Comparison of ENCODE assay signal across 8 cellular contexts in the genomic region with DNA sequence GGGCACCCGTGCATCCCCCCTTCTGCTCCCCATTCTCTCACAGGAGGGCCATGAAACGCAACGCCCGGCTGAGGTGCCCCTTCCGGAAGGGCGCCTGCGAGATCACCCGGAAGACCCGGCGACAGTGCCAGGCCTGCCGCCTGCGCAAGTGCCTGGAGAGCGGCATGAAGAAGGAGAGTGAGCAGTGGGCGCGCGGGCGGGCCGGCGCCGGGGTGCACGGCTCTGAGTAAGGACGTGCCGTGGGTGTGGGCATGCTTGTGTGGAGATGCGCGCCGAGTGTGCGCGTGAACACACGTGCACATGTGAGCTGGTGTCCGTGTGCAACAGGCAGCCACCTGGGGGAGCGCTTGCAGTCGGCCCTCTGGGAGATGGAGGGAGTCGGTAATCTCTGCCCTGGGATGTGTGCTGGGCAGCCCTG.
DNase-seq lines count a peak whose midpoint lies in the region; ATAC-seq and TF ChIP-seq lines count a peak whose summit lies in the region.

No MANE protein-coding gene starts in this region.

- peaks cover 12% of the 10 kb centered on the region for H3K4me1 Mint-ChIP-seq in activated naive CD8-positive, alpha-beta T cell treated with anti-CD3 and anti-CD28 coated beads, Interleukin-2, amount 50 U/mL, for 24 hours

- H3K27ac Mint-ChIP-seq in activated naive CD8-positive, alpha-beta T cell treated with anti-CD3 and anti-CD28 coated beads, Interleukin-2, amount 50 U/mL, for 24 hours, result peak overlapping the region; percentile 59

- CTCF ChIA-PET in RWPE1 (lab: Yijun Ruan, JAX), result no interaction called here

- no peaks in the 10 kb centered on the region for H3K9me3 Mint-ChIP-seq in activated naive CD8-positive, alpha-beta T cell treated with anti-CD3 and anti-CD28 coated beads, Interleukin-2, amount 50 U/mL, for 24 hours

- peak overlapping the region; percentile 51 for H3K4me3 Mint-ChIP-seq in activated naive CD8-positive, alpha-beta T cell treated with anti-CD3 and anti-CD28 coated beads, Interleukin-2, amount 50 U/mL, for 24 hours

- no peaks in the 10 kb centered on the region for H3K36me3 Mint-ChIP-seq in activated naive CD8-positive, alpha-beta T cell treated with anti-CD3 and anti-CD28 coated beads, Interleukin-2, amount 50 U/mL, for 24 hours (ENCODE audit: low read depth)

- peak; percentile 51 for TF ChIP-seq POLR2A in GM18505 (IDR thresholded peaks at IDR 0.05; ENCODE audit: borderline replicate concordance, extremely low read depth, insufficient read depth, insufficient read length)

- H3K27ac ChIP-seq in RWPE1, result no peak overlapping the region

- DNase-seq in RWPE1 (ENCODE audit: low spot score) (no peak), kidney glomerular epithelial cell (lab: John Stamatoyannopoulos, UW) (peak; percentile 39), NCI-H146 (lab: John Stamatoyannopoulos, UW) (no peak), NCI-H1105 treated with DMSO at 0.1 percent for 48 hours (lab: John Stamatoyannopoulos, UW) (no peak)
- DNase-seq in activated naive CD8-positive, alpha-beta T cell treated with anti-CD3 and anti-CD28 coated beads, Interleukin-2, amount 50 U/mL, for 24 hours, result peak; percentile 62
- DNase-seq in stimulated activated CD8-positive, alpha-beta memory T cell treated with anti-CD3 and anti-CD28 coated beads, Interleukin-12 subunit alpha, Interleukin-12 subunit beta, amount 100 ng/mL, for 1 hour (ENCODE audit: low read depth), result peak; percentile 10

- POLR2A ChIA-PET in RWPE1 (lab: Yijun Ruan, JAX; ENCODE audit: low non-redundant PET), result no interaction called here

- H3K27me3 Mint-ChIP-seq in activated naive CD8-positive, alpha-beta T cell treated with anti-CD3 and anti-CD28 coated beads, Interleukin-2, amount 50 U/mL, for 24 hours, result no peaks in the 10 kb centered on the region

- ATAC-seq in GM18505 (IDR thresholded peaks at IDR 0.05; ENCODE audit: unreplicated experiment) (peak; percentile 85), HG02759 (IDR thresholded peaks at IDR 0.05; ENCODE audit: unreplicated experiment) (peak; percentile 86)
- ATAC-seq in activated naive CD8-positive, alpha-beta T cell treated with anti-CD3 and anti-CD28 coated beads, Interleukin-2, amount 50 U/mL, for 24 hours, result peak; percentile 82

- 0 out of 2 replicates have a peak, but pooled peaks have one; percentile 14 for TF ChIP-seq CTCF in RWPE1 (conservative IDR thresholded peaks at IDR 0.05; ENCODE audit: low read depth)

Comparison
In these comparisons a context has a peak if more than half of its experiments do, and no peak if none do; other contexts are left out.
1. DNase-seq: peak in activated naive CD8-positive, alpha-beta T cell treated with anti-CD3 and anti-CD28 coated beads, Interleukin-2, amount 50 U/mL, for 24 hours (single experiment), kidney glomerular epithelial cell (single experiment) and stimulated activated CD8-positive, alpha-beta memory T cell treated with anti-CD3 and anti-CD28 coated beads, Interleukin-12 subunit alpha, Interleukin-12 subunit beta, amount 100 ng/mL, for 1 hour (single experiment); none in RWPE1 (single experiment), NCI-H146 (single experiment) and NCI-H1105 treated with DMSO at 0.1 percent for 48 hours (single experiment).
2. Peak in every context shown above with its lines, with median percentiles within 50 percentile points of each other: ATAC-seq.